8 cellular contexts compared by ENCODE assay signal in genomic region chr7:150992833-150993302, GRCh38. TPM values are rescaled to one million over a fixed set of nuclear protein-coding genes. Genes with fewer than 3 reads are reported as not detected.
DNase-seq lines count a peak whose midpoint lies in the region; ATAC-seq, FAIRE-seq and TF ChIP-seq lines count a peak whose summit lies in the region.

No MANE protein-coding gene starts in this region.

- H3K4me1 ChIP-seq in neuron (ENCODE audit: insufficient read depth, low read length) = peaks cover 41% of the 10 kb centered on the region

- H3K36me3 ChIP-seq in bronchial epithelial cell (ENCODE audit: control insufficient read depth, insufficient read depth, low read length) (no peaks in the 10 kb centered on the region), neuron (ENCODE audit: insufficient read depth, low read length) (no peaks in the 10 kb centered on the region)

- no peak for FAIRE-seq in bronchial epithelial cell (lab: Jason Lieb, UNC)

- H3K4me3 ChIP-seq in bronchial epithelial cell (ENCODE audit: low read depth, low read length) (no peak overlapping the region), neuron (ENCODE audit: low read length) (no peak overlapping the region)

- TF ChIP-seq CTCF in bronchial epithelial cell (IDR thresholded peaks at IDR 0.05; ENCODE audit: insufficient read depth, low read length, severe bottlenecking) = no peak

- ATAC-seq in GM19023 (IDR thresholded peaks at IDR 0.05; ENCODE audit: unreplicated experiment) (peak; percentile 65), HG03565 (IDR thresholded peaks at IDR 0.05; ENCODE audit: unreplicated experiment) (peak; percentile 48), GM21528 (IDR thresholded peaks at IDR 0.05; ENCODE audit: low FRiP score, unreplicated experiment) (no peak)

- H3K27me3 ChIP-seq in bronchial epithelial cell (ENCODE audit: control insufficient read depth, insufficient read depth, low read length) = no peaks in the 10 kb centered on the region
- H3K27me3 ChIP-seq in neuron (ENCODE audit: insufficient read depth, low read length) = no peaks in the 10 kb centered on the region

- H2AFZ ChIP-seq in neuron (ENCODE audit: low read depth, low read length) = peak overlapping the region; percentile 64

- peak; percentile 10 for DNase-seq in bronchial epithelial cell (ENCODE audit: low read depth)
- DNase-seq in GDM1 (lab: John Stamatoyannopoulos, UW) = no peak
- no peak for DNase-seq in NCI-H510A (lab: John Stamatoyannopoulos, UW)
- no peak for DNase-seq in NCI-H1694 treated with DMSO at 0.1 percent for 48 hours (lab: John Stamatoyannopoulos, UW)

- no peaks in the 10 kb centered on the region for H3K9me3 ChIP-seq in neuron (ENCODE audit: low read length)

RNA-seq across cellular contexts. Expression of gene NOS3, which starts 2.1 kb away (rescaled TPM):
- total RNA-seq in bronchial epithelial cell = under 0.01 TPM in 2 replicates

RNA-seq across cellular contexts. Expression of gene KCNH2, which starts 14.7 kb away (rescaled TPM):
- total RNA-seq in bronchial epithelial cell = under 0.01 and 0.13 TPM in 2 replicates

RNA-seq across cellular contexts. Expression of gene ATG9B, which starts 31.4 kb away (rescaled TPM):
- total RNA-seq in bronchial epithelial cell = under 0.01 and 0.26 TPM in 2 replicates

RNA-seq across cellular contexts. Expression of gene ABCB8, which starts 35.4 kb away (rescaled TPM):
- total RNA-seq in bronchial epithelial cell = 20.5 and 22.4 TPM in 2 replicates

RNA-seq across cellular contexts. Expression of gene ASIC3, which starts 55.5 kb away (rescaled TPM):
- under 0.01 and 0.26 TPM in 2 replicates for total RNA-seq in bronchial epithelial cell
